ENCODE assay signal across 9 cellular contexts in genomic region chr2:69601179-69601612, GRCh38.
A peak's percentile ranks its signal among the peaks of the same experiment; 100 is the strongest.
DNase-seq lines count a peak whose midpoint lies in the region; ATAC-seq and TF ChIP-seq lines count a peak whose summit lies in the region.
"Had no signal": no experiment of that assay in that cellular context is flagged by ENCODE, and none has a peak within 500 bp of the region (broad histone marks: within the 10 kb centered on the region; RNA-seq: fewer than 3 reads in every experiment).

No MANE protein-coding gene starts in this region.

- CTCF ChIA-PET in RWPE1 (lab: Yijun Ruan, JAX), result interaction anchor here (0.5 to 0.7 kb wide), 2 partner anchors 16 to 59 kb away, joined by 3 to 9 read pairs; no protein-coding TSS in a partner anchor

- peak; percentile 95 for DNase-seq in ELR (ENCODE audit: low read depth)
- peak; percentile 56 for DNase-seq in RWPE1 (ENCODE audit: low spot score)
- DNase-seq in epithelial cell of prostate (ENCODE audit: low read depth, low spot score), result peak; percentile 37
- peak; percentile 83 for DNase-seq in non-pigmented ciliary epithelial cell (ENCODE audit: low read depth)
- no peak for DNase-seq in NCI-H748 (lab: John Stamatoyannopoulos, UW; ENCODE audit: unreplicated experiment)
- DNase-seq in NCI-H1436 treated with DMSO at 0.1 percent for 48 hours (lab: John Stamatoyannopoulos, UW), result no peak
- DNase-seq: NCI-H510A treated with DMSO at 0.1 percent for 48 hours had no signal

- ATAC-seq in HG03342 (IDR thresholded peaks at IDR 0.05; ENCODE audit: unreplicated experiment) (no peak), GM18498 (IDR thresholded peaks at IDR 0.05; ENCODE audit: unreplicated experiment) (no peak)

- POLR2A ChIA-PET in RWPE1 (lab: Yijun Ruan, JAX; ENCODE audit: low non-redundant PET), result no interaction called here

- TF ChIP-seq CTCF in RWPE1 (conservative IDR thresholded peaks at IDR 0.05; ENCODE audit: low read depth), result no peak

- H3K27ac ChIP-seq in RWPE1 (no peak overlapping the region), epithelial cell of prostate (no peak overlapping the region)

Comparison
In these comparisons a context has a peak if more than half of its experiments do, and no peak if none do; other contexts are left out.
1. DNase-seq: peak in ELR (single experiment), RWPE1 (single experiment), epithelial cell of prostate (single experiment) and non-pigmented ciliary epithelial cell (single experiment); none in NCI-H748 (single experiment) and NCI-H1436 treated with DMSO at 0.1 percent for 48 hours (single experiment).